In the genomic region with DNA sequence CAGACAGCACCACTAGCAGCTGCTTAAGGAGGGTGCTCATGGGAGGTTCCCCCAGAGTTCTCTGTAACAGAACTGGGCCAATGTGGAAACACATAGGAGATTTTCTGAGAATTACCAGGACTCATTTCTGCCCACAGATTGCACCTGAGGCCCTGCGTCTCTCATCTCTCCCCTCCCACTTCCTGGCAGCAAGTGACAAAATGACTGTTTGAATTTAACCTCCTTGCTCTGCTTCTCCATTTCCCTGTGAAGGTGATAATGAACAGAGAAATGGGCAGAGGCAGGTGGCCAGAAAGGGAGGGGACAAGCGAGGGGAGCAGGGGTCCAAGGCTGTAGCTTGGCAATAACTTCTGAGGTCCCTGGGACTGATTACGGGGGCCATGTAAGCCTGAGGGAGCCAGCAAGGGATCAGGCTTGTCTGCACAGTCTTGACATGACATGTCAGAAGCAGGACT, we compare ENCODE assay signal across 11 cellular contexts. TPM values are rescaled to one million over a fixed set of nuclear protein-coding genes. Genes with fewer than 3 reads are reported as not detected.
DNase-seq lines count a peak whose midpoint lies in the region; ATAC-seq and TF ChIP-seq lines count a peak whose summit lies in the region.
"Had no signal": no experiment of that assay in that cellular context is flagged by ENCODE, and none has a peak within 500 bp of the region (broad histone marks: within the 10 kb centered on the region; RNA-seq: fewer than 3 reads in every experiment).

No MANE protein-coding gene starts in this region.

- no peaks in the 10 kb centered on the region for H3K9me3 ChIP-seq in WERI-Rb-1 (ENCODE audit: severe bottlenecking)
- H3K9me3 ChIP-seq: SJCRH30 had no signal

- peak; percentile 35 for DNase-seq in activated T-helper 2 cell treated with anti-CD3 and anti-CD28 coated beads, Interferon-gamma antibody, Interleukin-2, Interleukin-4, amounts not matched to agents 10 μg/mL and 5 μg/mL and 100 μg/mL, durations not matched to agents 14 hours and 24 hours and 36 hours (ENCODE audit: low spot score)
- DNase-seq in NCI-H146 treated with DMSO at 0.1 percent for 48 hours (lab: John Stamatoyannopoulos, UW; ENCODE audit: unreplicated experiment) (no peak), GM19238 (ENCODE audit: insufficient read length, low spot score) (no peak), WERI-Rb-1 (no peak)
- DNase-seq: DMS79, NCI-H1417 treated with DMSO at 0.1 percent for 48 hours, SJCRH30 had no signal

- no peak overlapping the region for H3K4me3 ChIP-seq in WERI-Rb-1 (ENCODE audit: low read depth, low read length)
- H3K4me3 ChIP-seq: SJCRH30 had no signal

- intact Hi-C loops in activated T-helper 2 cell treated with anti-CD3 and anti-CD28 coated beads, Interferon-gamma antibody, Interleukin-2, Interleukin-4, amounts not matched to agents 10 μg/mL and 5 μg/mL and 100 μg/mL, durations not matched to agents 14 hours and 24 hours and 36 hours (cut with micrococcal nuclease) = loop anchor here (1.0 kb wide), 1 partner anchor 8 kb away; a partner anchor contains a TSS

- no peaks in the 10 kb centered on the region for H3K9me3 Mint-ChIP-seq in activated T-helper 2 cell treated with anti-CD3 and anti-CD28 coated beads, Interferon-gamma antibody, Interleukin-2, Interleukin-4, amounts not matched to agents 10 μg/mL and 5 μg/mL and 100 μg/mL, durations not matched to agents 14 hours and 24 hours and 36 hours

- no peak overlapping the region for H3K4me3 Mint-ChIP-seq in activated T-helper 2 cell treated with anti-CD3 and anti-CD28 coated beads, Interferon-gamma antibody, Interleukin-2, Interleukin-4, amounts not matched to agents 10 μg/mL and 5 μg/mL and 100 μg/mL, durations not matched to agents 14 hours and 24 hours and 36 hours (ENCODE audit: low read depth)

- ATAC-seq in GM18519 (IDR thresholded peaks at IDR 0.05; ENCODE audit: low FRiP score, unreplicated experiment) (peak; percentile 60), GM19463 (IDR thresholded peaks at IDR 0.05; ENCODE audit: unreplicated experiment) (peak; percentile 58), HG03045 (IDR thresholded peaks at IDR 0.05; ENCODE audit: unreplicated experiment) (peak; percentile 57), SK-N-SH treated with all-trans-retinoic acid at 6 μM for 48 hours (no peak)

- H3K27me3 ChIP-seq in WERI-Rb-1 (ENCODE audit: insufficient read depth, low read depth, severe bottlenecking) = no peaks in the 10 kb centered on the region
- H3K27me3 ChIP-seq: SJCRH30 had no signal

- H3K27ac Mint-ChIP-seq in activated T-helper 2 cell treated with anti-CD3 and anti-CD28 coated beads, Interferon-gamma antibody, Interleukin-2, Interleukin-4, amounts not matched to agents 10 μg/mL and 5 μg/mL and 100 μg/mL, durations not matched to agents 14 hours and 24 hours and 36 hours = peak overlapping the region; percentile 60

- peaks cover 5% of the 10 kb centered on the region for H3K36me3 Mint-ChIP-seq in activated T-helper 2 cell treated with anti-CD3 and anti-CD28 coated beads, Interferon-gamma antibody, Interleukin-2, Interleukin-4, amounts not matched to agents 10 μg/mL and 5 μg/mL and 100 μg/mL, durations not matched to agents 14 hours and 24 hours and 36 hours (ENCODE audit: low read depth)

- H3K27me3 Mint-ChIP-seq in activated T-helper 2 cell treated with anti-CD3 and anti-CD28 coated beads, Interferon-gamma antibody, Interleukin-2, Interleukin-4, amounts not matched to agents 10 μg/mL and 5 μg/mL and 100 μg/mL, durations not matched to agents 14 hours and 24 hours and 36 hours (ENCODE audit: low read depth) = peaks cover 13% of the 10 kb centered on the region

- no peak overlapping the region for H3K27ac ChIP-seq in WERI-Rb-1
- H3K27ac ChIP-seq: SJCRH30 had no signal

- no peak for TF ChIP-seq CTCF in WERI-Rb-1 (IDR thresholded peaks at IDR 0.05; ENCODE audit: low read depth, low read length)

- H3K36me3 ChIP-seq in WERI-Rb-1 = no peaks in the 10 kb centered on the region
- H3K36me3 ChIP-seq: SJCRH30 had no signal

- H3K4me1 Mint-ChIP-seq in activated T-helper 2 cell treated with anti-CD3 and anti-CD28 coated beads, Interferon-gamma antibody, Interleukin-2, Interleukin-4, amounts not matched to agents 10 μg/mL and 5 μg/mL and 100 μg/mL, durations not matched to agents 14 hours and 24 hours and 36 hours (ENCODE audit: low read depth) = peaks cover 27% of the 10 kb centered on the region

TF ChIP-seq in SK-N-SH treated with all-trans-retinoic acid at 6 μM for 48 hours, 23 proteins besides CTCF, POLR2A, EP300 and RAD21:
- TF ChIP-seq, protein P1, sequence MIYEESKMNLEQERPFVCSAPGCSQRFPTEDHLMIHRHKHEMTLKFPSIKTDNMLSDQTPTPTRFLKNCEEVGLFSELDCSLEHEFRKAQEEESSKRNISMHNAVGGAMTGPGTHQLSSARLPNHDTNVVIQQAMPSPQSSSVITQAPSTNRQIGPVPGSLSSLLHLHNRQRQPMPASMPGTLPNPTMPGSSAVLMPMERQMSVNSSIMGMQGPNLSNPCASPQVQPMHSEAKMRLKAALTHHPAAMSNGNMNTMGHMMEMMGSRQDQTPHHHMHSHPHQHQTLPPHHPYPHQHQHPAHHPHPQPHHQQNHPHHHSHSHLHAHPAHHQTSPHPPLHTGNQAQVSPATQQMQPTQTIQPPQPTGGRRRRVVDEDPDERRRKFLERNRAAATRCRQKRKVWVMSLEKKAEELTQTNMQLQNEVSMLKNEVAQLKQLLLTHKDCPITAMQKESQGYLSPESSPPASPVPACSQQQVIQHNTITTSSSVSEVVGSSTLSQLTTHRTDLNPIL (CRISPR knock-in tag; IDR thresholded peaks at IDR 0.05; ENCODE audit: low read depth) = no peak

RNA-seq across cellular contexts. Expression of a gene that starts 8.0 kb away (rescaled TPM):
- total RNA-seq in activated T-helper 2 cell treated with anti-CD3 and anti-CD28 coated beads, Interferon-gamma antibody, Interleukin-2, Interleukin-4, amounts not matched to agents 10 μg/mL and 5 μg/mL and 100 μg/mL, durations not matched to agents 14 hours and 24 hours and 36 hours = 0.71 and 1.5 TPM in 2 replicates
